1 cellular context compared by ENCODE assay signal in the genomic region with DNA sequence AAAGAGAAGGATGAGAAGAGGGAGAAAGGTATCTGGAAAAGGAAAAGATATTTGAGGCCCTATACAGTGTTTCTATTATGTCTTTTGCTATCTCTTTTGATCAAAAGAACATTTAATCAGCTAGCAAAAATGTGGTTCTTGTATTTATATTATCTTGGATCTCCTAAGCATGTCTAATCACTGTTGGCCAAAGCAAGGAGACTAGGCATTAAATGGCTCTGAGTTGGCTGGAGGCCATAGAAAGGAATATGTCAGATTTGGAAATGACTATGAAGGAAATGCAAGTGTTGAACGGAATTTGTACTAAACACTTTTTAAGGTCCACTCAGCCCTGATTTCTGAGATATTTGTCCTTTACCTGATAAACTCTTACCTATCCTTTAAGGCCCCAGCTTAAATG.
TF ChIP-seq lines count a peak whose summit lies in the region.

No MANE protein-coding gene starts in this region.

TF ChIP-seq in IMR-90, 13 proteins besides CTCF, POLR2A, EP300 and RAD21:
- no peak for TF ChIP-seq SMC3 (IDR thresholded peaks at IDR 0.05; ENCODE audit: low read depth, low read length)
- no peak for TF ChIP-seq MXI1 (IDR thresholded peaks at IDR 0.05; ENCODE audit: borderline replicate concordance, low read depth, low read length)
- TF ChIP-seq, protein P1, sequence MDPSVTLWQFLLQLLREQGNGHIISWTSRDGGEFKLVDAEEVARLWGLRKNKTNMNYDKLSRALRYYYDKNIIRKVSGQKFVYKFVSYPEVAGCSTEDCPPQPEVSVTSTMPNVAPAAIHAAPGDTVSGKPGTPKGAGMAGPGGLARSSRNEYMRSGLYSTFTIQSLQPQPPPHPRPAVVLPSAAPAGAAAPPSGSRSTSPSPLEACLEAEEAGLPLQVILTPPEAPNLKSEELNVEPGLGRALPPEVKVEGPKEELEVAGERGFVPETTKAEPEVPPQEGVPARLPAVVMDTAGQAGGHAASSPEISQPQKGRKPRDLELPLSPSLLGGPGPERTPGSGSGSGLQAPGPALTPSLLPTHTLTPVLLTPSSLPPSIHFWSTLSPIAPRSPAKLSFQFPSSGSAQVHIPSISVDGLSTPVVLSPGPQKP (IDR thresholded peaks at IDR 0.05; ENCODE audit: borderline replicate concordance, low read depth, low read length), result no peak
- no peak for TF ChIP-seq BHLHE40 (IDR thresholded peaks at IDR 0.05; ENCODE audit: low read depth, low read length)
- TF ChIP-seq, protein P2, sequence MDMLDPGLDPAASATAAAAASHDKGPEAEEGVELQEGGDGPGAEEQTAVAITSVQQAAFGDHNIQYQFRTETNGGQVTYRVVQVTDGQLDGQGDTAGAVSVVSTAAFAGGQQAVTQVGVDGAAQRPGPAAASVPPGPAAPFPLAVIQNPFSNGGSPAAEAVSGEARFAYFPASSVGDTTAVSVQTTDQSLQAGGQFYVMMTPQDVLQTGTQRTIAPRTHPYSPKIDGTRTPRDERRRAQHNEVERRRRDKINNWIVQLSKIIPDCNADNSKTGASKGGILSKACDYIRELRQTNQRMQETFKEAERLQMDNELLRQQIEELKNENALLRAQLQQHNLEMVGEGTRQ (IDR thresholded peaks at IDR 0.05; ENCODE audit: low read depth, low read length), result no peak
- no peak for TF ChIP-seq NFE2L2 (IDR thresholded peaks at IDR 0.05; ENCODE audit: low read depth, low read length)
- no peak for TF ChIP-seq RCOR1 (IDR thresholded peaks at IDR 0.05; ENCODE audit: insufficient replicate concordance, low read length)
- no peak for TF ChIP-seq MAFK (IDR thresholded peaks at IDR 0.05; ENCODE audit: low read depth, low read length)
